In the genomic region with DNA sequence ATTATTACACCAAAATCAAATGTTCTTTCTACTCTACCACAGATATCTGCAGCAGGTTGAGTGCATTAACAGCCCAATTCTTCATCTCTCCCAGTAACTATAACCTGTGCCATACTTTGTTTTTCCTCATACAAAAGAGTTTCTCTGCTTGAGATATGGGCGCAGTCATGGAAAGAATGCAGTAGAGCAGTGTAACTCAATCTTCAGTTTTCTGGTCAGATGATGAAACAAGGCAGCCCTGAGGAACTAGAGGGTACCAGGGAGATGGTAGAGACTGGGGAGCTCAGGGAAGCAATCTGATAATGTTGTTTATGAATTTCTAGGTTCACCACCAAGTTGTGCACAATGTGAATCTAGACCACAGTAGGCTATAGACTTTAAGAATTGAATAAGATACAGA, we compare ENCODE assay signal across 22 cellular contexts. TPM values are rescaled to one million over a fixed set of nuclear protein-coding genes. Genes with fewer than 3 reads are reported as not detected.
DNase-seq lines count a peak whose midpoint lies in the region; ATAC-seq, FAIRE-seq and TF ChIP-seq lines count a peak whose summit lies in the region.
"Had no signal": no experiment of that assay in that cellular context is flagged by ENCODE, and none has a peak within 500 bp of the region (broad histone marks: within the 10 kb centered on the region; RNA-seq: fewer than 3 reads in every experiment).

No MANE protein-coding gene starts in this region.

- CTCF ChIA-PET in MCF 10A (lab: Yijun Ruan, JAX): interaction anchor here (0.7 kb wide), 1 partner anchor 43 kb away, joined by 3 read pairs; no protein-coding TSS in a partner anchor

- H3K27ac Mint-ChIP-seq in MCF 10A (ENCODE audit: low read depth, unreplicated experiment) (peak overlapping the region; percentile 16), type B pancreatic cell (peak overlapping the region; percentile 75)
- no peak overlapping the region for H3K27ac Mint-ChIP-seq in activated T-cell treated with anti-CD3 and anti-CD28 coated beads, Interleukin-2, amount 50 U/mL, for 72 hours
- H3K27ac Mint-ChIP-seq: CD14-positive monocyte; CD4-positive, alpha-beta memory T cell; IgD-negative memory B cell had no signal

- no peaks in the 10 kb centered on the region for H3K9me3 Mint-ChIP-seq in MCF 10A (ENCODE audit: unreplicated experiment)
- no peaks in the 10 kb centered on the region for H3K9me3 Mint-ChIP-seq in type B pancreatic cell
- no peaks in the 10 kb centered on the region for H3K9me3 Mint-ChIP-seq in activated T-cell treated with anti-CD3 and anti-CD28 coated beads, Interleukin-2, amount 50 U/mL, for 72 hours
- H3K9me3 Mint-ChIP-seq: IgD-negative memory B cell had no signal

- no peak for ATAC-seq in HG02938 (IDR thresholded peaks at IDR 0.05; ENCODE audit: unreplicated experiment)
- ATAC-seq in activated T-cell treated with anti-CD3 and anti-CD28 coated beads, Interleukin-2, amount 50 U/mL, for 72 hours (replicated peaks in 1 of 2): no peak

- no peaks in the 10 kb centered on the region for H3K36me3 ChIP-seq in breast epithelium

- no peak overlapping the region for H3K27ac ChIP-seq in breast epithelium
- H3K27ac ChIP-seq: 22Rv1, BLaER1, GM23248 had no signal

- no peak for TF ChIP-seq CTCF in MCF 10A (IDR thresholded peaks at IDR 0.05; ENCODE audit: unreplicated experiment)
- no peak for TF ChIP-seq CTCF in breast epithelium (IDR thresholded peaks at IDR 0.05)
- no peak for TF ChIP-seq CTCF in epithelial cell of esophagus (IDR thresholded peaks at IDR 0.05; ENCODE audit: insufficient read depth, low read depth, low read length, missing control alignments)
- no peak for TF ChIP-seq CTCF in type B pancreatic cell (conservative IDR thresholded peaks at IDR 0.05)

- H3K36me3 Mint-ChIP-seq in MCF 10A (ENCODE audit: insufficient read depth, unreplicated experiment): peaks cover 7% of the 10 kb centered on the region
- H3K36me3 Mint-ChIP-seq in type B pancreatic cell: peaks cover 47% of the 10 kb centered on the region
- H3K36me3 Mint-ChIP-seq in activated T-cell treated with anti-CD3 and anti-CD28 coated beads, Interleukin-2, amount 50 U/mL, for 72 hours (ENCODE audit: insufficient read depth in 2 of 2): peaks cover 4 to 23% of the 10 kb centered on the region in 2 donors
- H3K36me3 Mint-ChIP-seq: CD4-positive, alpha-beta memory T cell had no signal

- no TSS peak for BruUV-seq in MCF 10A (replicated peaks; lab: Mats Ljungman, UMichigan)

- H3K9me3 ChIP-seq in breast epithelium: no peaks in the 10 kb centered on the region
- H3K9me3 ChIP-seq: BLaER1, HAP-1 had no signal

- H3K27me3 Mint-ChIP-seq in MCF 10A (ENCODE audit: insufficient read depth, unreplicated experiment) (no peaks in the 10 kb centered on the region), type B pancreatic cell (no peaks in the 10 kb centered on the region)
- no peaks in the 10 kb centered on the region for H3K27me3 Mint-ChIP-seq in activated T-cell treated with anti-CD3 and anti-CD28 coated beads, Interleukin-2, amount 50 U/mL, for 72 hours (ENCODE audit: low read depth)
- H3K27me3 Mint-ChIP-seq: CD4-positive, alpha-beta memory T cell; IgD-negative memory B cell had no signal

- POLR2A ChIA-PET in MCF 10A (lab: Yijun Ruan, JAX): interaction anchor here (0.8 to 0.9 kb wide), 2 partner anchors 15 to 37 kb away, joined by 3 read pairs; no protein-coding TSS in a partner anchor

- H3K4me3 ChIP-seq in breast epithelium (no peak overlapping the region), epithelial cell of esophagus (ENCODE audit: low read length) (no peak overlapping the region)
- H3K4me3 ChIP-seq: BLaER1, GM23248, HAP-1 had no signal

- H3K4me1 Mint-ChIP-seq in MCF 10A (ENCODE audit: insufficient read depth, unreplicated experiment) (no peaks in the 10 kb centered on the region), type B pancreatic cell (ENCODE audit: unreplicated experiment) (no peaks in the 10 kb centered on the region)
- H3K4me1 Mint-ChIP-seq in activated T-cell treated with anti-CD3 and anti-CD28 coated beads, Interleukin-2, amount 50 U/mL, for 72 hours (ENCODE audit: low read depth): peaks cover 10% of the 10 kb centered on the region
- H3K4me1 Mint-ChIP-seq: CD14-positive monocyte, IgD-negative memory B cell had no signal

- TF ChIP-seq POLR2A in breast epithelium (IDR thresholded peaks at IDR 0.05): no peak

- DNase-seq in MCF 10A (ENCODE audit: unreplicated experiment) (no peak), breast epithelium (ENCODE audit: low spot score in 2 of 2) (no peak), epithelial cell of esophagus (ENCODE audit: low read depth) (peak; percentile 9), fibroblast of peridontal ligament (ENCODE audit: extremely low read depth) (peak; percentile 25), type B pancreatic cell (ENCODE audit: extremely low spot score, unreplicated experiment) (no peak), RCC 7860 (ENCODE audit: low spot score) (no peak)
- no peak for DNase-seq in activated T-cell treated with anti-CD3 and anti-CD28 coated beads, Interleukin-2, amount 50 U/mL, for 72 hours
- DNase-seq: CD4-positive, alpha-beta memory T cell; DMS153; DMS79; GF-D8; GM23248 had no signal

- intact Hi-C loops in MCF 10A (cut with micrococcal nuclease) (no loop called here), breast epithelium (cut with DNase I; ENCODE audit: low total_unique reads) (no loop called here)

- H3K4me1 ChIP-seq in breast epithelium: no peaks in the 10 kb centered on the region
- H3K4me1 ChIP-seq: BLaER1 had no signal

- no peaks in the 10 kb centered on the region for H3K27me3 ChIP-seq in breast epithelium
- H3K27me3 ChIP-seq: BLaER1 had no signal

- no peak for FAIRE-seq in RCC 7860 (lab: Jason Lieb, UNC)
- FAIRE-seq: HTR-8/SVneo had no signal

- no peak overlapping the region for H3K4me3 Mint-ChIP-seq in MCF 10A (ENCODE audit: unreplicated experiment)
- no peak overlapping the region for H3K4me3 Mint-ChIP-seq in type B pancreatic cell
- no peak overlapping the region for H3K4me3 Mint-ChIP-seq in activated T-cell treated with anti-CD3 and anti-CD28 coated beads, Interleukin-2, amount 50 U/mL, for 72 hours
- H3K4me3 Mint-ChIP-seq: CD14-positive monocyte; CD4-positive, alpha-beta memory T cell; IgD-negative memory B cell had no signal

RNA-seq across cellular contexts. Expression of gene ASPM, which starts 39.6 kb away (rescaled TPM):
- 22.3 and 32.8 TPM in 2 replicates for total RNA-seq in MCF 10A (2022)
- 1 to 10 TPM in 1 of 3 donors, under 1 TPM in 2; under 0.01 to 3.2 (median 0.59) TPM for total RNA-seq in breast epithelium
- 13.0 and 38.6 TPM in 2 replicates for total RNA-seq in type B pancreatic cell (ENCODE audit: low replicate concordance)
- 10 to 100 TPM; 53.4 to 56.9 TPM for total RNA-seq in activated T-cell treated with anti-CD3 and anti-CD28 coated beads, Interleukin-2, amount 50 U/mL, for 72 hours

RNA-seq across cellular contexts. Expression of gene F13B, which starts 39.8 kb away (rescaled TPM):
- total RNA-seq in MCF 10A (2022) (not detected in 2 replicates), breast epithelium (not detected), type B pancreatic cell (ENCODE audit: low replicate concordance) (0.48 and 0.93 TPM in 2 replicates)
- not detected for total RNA-seq in activated T-cell treated with anti-CD3 and anti-CD28 coated beads, Interleukin-2, amount 50 U/mL, for 72 hours
- total RNA-seq: A673; CD4-positive, alpha-beta memory T cell; Daoy; GM23248; H4 had no signal

Comparison
In these comparisons a context has a peak if more than half of its experiments do, and no peak if none do; other contexts are left out.
1. DNase-seq: peak in epithelial cell of esophagus (single experiment) and fibroblast of peridontal ligament (single experiment); none in MCF 10A (single experiment), breast epithelium (0 of 2), type B pancreatic cell (single experiment), RCC 7860 (single experiment) and activated T-cell treated with anti-CD3 and anti-CD28 coated beads, Interleukin-2, amount 50 U/mL, for 72 hours (0 of 2).